16 cellular contexts compared by ENCODE assay signal in genomic region chr6:163834226-163834970, GRCh38.
DNase-seq lines count a peak whose midpoint lies in the region; ATAC-seq, FAIRE-seq and TF ChIP-seq lines count a peak whose summit lies in the region.
"Had no signal": no experiment of that assay in that cellular context is flagged by ENCODE, and none has a peak within 500 bp of the region (broad histone marks: within the 10 kb centered on the region; RNA-seq: fewer than 3 reads in every experiment).

No MANE protein-coding gene starts in this region.

- no peak for TF ChIP-seq POLR2A in esophagus muscularis mucosa (IDR thresholded peaks at IDR 0.05; ENCODE audit: low read depth)

- no peak overlapping the region for H3K4me3 ChIP-seq in esophagus muscularis mucosa
- H3K4me3 ChIP-seq in kidney (ENCODE audit: low read length in 2 of 2), result no peak overlapping the region
- H3K4me3 ChIP-seq: BLaER1, HAP-1 had no signal

- H3K4me1 ChIP-seq in esophagus muscularis mucosa, result peaks cover 0 to 11% (median 10%) of the 10 kb centered on the region in 4 donors
- H3K4me1 ChIP-seq in kidney (ENCODE audit: control insufficient read depth in 1 of 2, insufficient read depth in 1 of 2, low read depth in 1 of 2, low read length in 2 of 2), result peaks cover 0 to 5% of the 10 kb centered on the region in 2 donors
- H3K4me1 ChIP-seq: BLaER1, Caco-2, HAP-1 had no signal

- no peak for FAIRE-seq in kidney (lab: Jason Lieb, UNC)
- FAIRE-seq: GM18507 had no signal

- H3K4me1 Mint-ChIP-seq in T-helper 17 cell, result no peaks in the 10 kb centered on the region
- H3K4me1 Mint-ChIP-seq: CD8-positive, alpha-beta memory T cell had no signal

- H3K27ac ChIP-seq in esophagus muscularis mucosa (replicated peaks in 1 of 4) (no peak overlapping the region), kidney (ENCODE audit: low read depth in 2 of 2, low read length in 2 of 2) (no peak overlapping the region)
- H3K27ac ChIP-seq: 22Rv1, BLaER1, HL-60 had no signal

- no peak overlapping the region for H3K4me3 Mint-ChIP-seq in T-helper 17 cell
- H3K4me3 Mint-ChIP-seq: CD8-positive, alpha-beta memory T cell had no signal

- no peaks in the 10 kb centered on the region for H3K27me3 ChIP-seq in esophagus muscularis mucosa
- H3K27me3 ChIP-seq: BLaER1 had no signal

- no peak overlapping the region for H3K27ac Mint-ChIP-seq in T-helper 17 cell
- H3K27ac Mint-ChIP-seq: CD8-positive, alpha-beta memory T cell had no signal

- H3K9ac ChIP-seq in kidney (ENCODE audit: low read length in 2 of 2), result no peak overlapping the region
- H3K9ac ChIP-seq: BLaER1 had no signal

- H3K36me3 Mint-ChIP-seq in T-helper 17 cell (ENCODE audit: low read depth), result no peaks in the 10 kb centered on the region
- H3K36me3 Mint-ChIP-seq: CD8-positive, alpha-beta memory T cell had no signal

- ATAC-seq in left ventricle myocardium superior, result no peak
- no peak for ATAC-seq in T-helper 17 cell

- DNase-seq in left ventricle myocardium superior (peak; percentile 28), cardiac septum (ENCODE audit: low spot score) (no peak), esophagus muscularis mucosa (ENCODE audit: extremely low spot score) (peak; percentile 74), kidney (peak; percentile 73), DMS79 treated with DMSO at 0.1 percent for 48 hours (lab: John Stamatoyannopoulos, UW) (no peak), mesenteric fat pad (ENCODE audit: low spot score) (no peak), T-helper 17 cell (no peak), NCI-H526 treated with DMSO at 0.1 percent for 48 hours (lab: John Stamatoyannopoulos, UW) (no peak)
- DNase-seq: AML-193; Caco-2; CD8-positive, alpha-beta memory T cell had no signal

- TF ChIP-seq CTCF in esophagus muscularis mucosa (IDR thresholded peaks at IDR 0.05) (no peak), kidney (IDR thresholded peaks at IDR 0.05; ENCODE audit: borderline replicate concordance, extremely low read depth, insufficient read depth) (no peak)

- peaks cover 22% of the 10 kb centered on the region for H3K27me3 Mint-ChIP-seq in T-helper 17 cell

- H3K9me3 ChIP-seq in esophagus muscularis mucosa (peaks cover 0 to 11% (median 2%) of the 10 kb centered on the region in 4 donors), kidney (ENCODE audit: control insufficient read depth in 1 of 2, low read length in 2 of 2) (no peaks in the 10 kb centered on the region), T-helper 17 cell (ENCODE audit: control insufficient read depth, low read length, poor library complexity, severe bottlenecking) (no peaks in the 10 kb centered on the region)
- H3K9me3 ChIP-seq: Caco-2, HAP-1 had no signal

- TF ChIP-seq EP300 in esophagus muscularis mucosa (IDR thresholded peaks at IDR 0.05), result no peak

- WGBS in esophagus muscularis mucosa, result 84% methylated on average over 9 of the region's 46 CpGs

- intact Hi-C loops in left ventricle myocardium superior (cut with micrococcal nuclease), result no loop called here
- intact Hi-C loops in cardiac septum (cut with DNase I), result loop anchor here (10.0 kb wide), 1 partner anchor 270 kb away; no protein-coding TSS in a partner anchor
- intact Hi-C loops in esophagus muscularis mucosa (cut with DNase I), result no loop called here
- intact Hi-C loops in kidney (cut with DNase I), result no loop called here

- no peaks in the 10 kb centered on the region for H3K36me3 ChIP-seq in esophagus muscularis mucosa
- no peaks in the 10 kb centered on the region for H3K36me3 ChIP-seq in kidney (ENCODE audit: control insufficient read depth in 1 of 2, insufficient read depth in 2 of 2, low read length in 2 of 2)
- H3K36me3 ChIP-seq: BLaER1, HAP-1 had no signal

Comparison
In these comparisons a context has a peak if more than half of its experiments do, and no peak if none do; other contexts are left out.
1. DNase-seq: peak in left ventricle myocardium superior (single experiment), esophagus muscularis mucosa (single experiment) and kidney (single experiment); none in cardiac septum (single experiment), DMS79 treated with DMSO at 0.1 percent for 48 hours (single experiment), mesenteric fat pad (single experiment), T-helper 17 cell (0 of 3) and NCI-H526 treated with DMSO at 0.1 percent for 48 hours (single experiment).